In the genomic region with DNA sequence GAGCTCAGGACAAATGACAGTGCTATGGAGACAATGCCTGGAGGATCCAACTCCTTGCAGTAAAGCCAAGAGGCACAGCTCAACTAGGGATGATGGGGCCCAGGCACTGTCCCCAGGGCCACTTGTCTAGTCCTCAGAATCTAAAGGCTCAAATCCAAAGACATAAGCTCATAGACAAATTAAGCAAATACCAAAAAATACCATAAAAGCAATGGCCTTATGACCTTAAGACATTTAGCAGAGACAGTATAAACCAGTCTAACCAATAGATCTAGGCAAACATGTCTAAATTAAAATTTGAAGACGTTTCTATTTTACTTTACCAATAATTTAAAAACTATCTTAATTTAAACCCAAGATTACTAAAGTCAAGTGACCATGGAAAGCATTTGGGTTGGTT, we compare ENCODE assay signal across 10 cellular contexts.
"Had no signal": no experiment of that assay in that cellular context is flagged by ENCODE, and none has a peak within 500 bp of the region (broad histone marks: within the 10 kb centered on the region; RNA-seq: fewer than 3 reads in every experiment).

No MANE protein-coding gene starts in this region.

- H3K4me1 ChIP-seq: HAP-1 had no signal

- H3K4me2 ChIP-seq: KMS-11 had no signal

- H3K9ac ChIP-seq: GM23248, KMS-11 had no signal

- DNase-seq: GM23248, GOT3, H7, HFFc6, IMR-90, Kasumi-1, KBM-7 had no signal

- H3K27ac ChIP-seq: GM23248, HL-60, KMS-11 had no signal

- H3K4me3 ChIP-seq: GM23248, HAP-1 had no signal

- H3K36me3 ChIP-seq: HAP-1 had no signal

- H3K4me3 Mint-ChIP-seq: HFFc6 had no signal

- H3K27ac Mint-ChIP-seq: HFFc6 had no signal

- H3K9me3 ChIP-seq: HAP-1 had no signal

- H2AFZ ChIP-seq: GM23248 had no signal
